In the genomic region with DNA sequence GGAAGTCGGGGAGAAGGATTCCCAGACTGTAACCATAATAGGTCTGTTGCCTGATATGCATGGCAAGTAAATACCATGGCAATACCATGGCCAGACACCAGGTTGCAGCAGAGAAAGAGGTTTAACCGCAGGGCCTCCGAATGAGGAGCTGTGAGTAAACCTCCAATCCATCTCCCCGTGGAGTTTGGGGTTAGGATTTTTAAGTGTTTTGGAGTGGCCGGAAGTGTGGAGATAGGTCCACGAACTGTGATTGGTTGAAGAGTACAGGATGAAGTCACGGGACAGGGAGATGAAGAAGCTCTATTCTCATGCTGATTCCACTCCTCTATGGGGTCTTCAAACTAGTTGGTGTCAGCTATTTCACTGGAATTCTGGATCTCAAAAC, we compare ENCODE assay signal across 8 cellular contexts.
DNase-seq lines count a peak whose midpoint lies in the region; TF ChIP-seq lines count a peak whose summit lies in the region.

No MANE protein-coding gene starts in this region.

- H3K4me1 ChIP-seq in ascending aorta, result no peaks in the 10 kb centered on the region
- H3K4me1 ChIP-seq in sigmoid colon, result no peaks in the 10 kb centered on the region

- no peak for TF ChIP-seq EP300 in sigmoid colon (IDR thresholded peaks at IDR 0.05)

- H3K27ac ChIP-seq in ascending aorta (no peak overlapping the region), sigmoid colon (peak overlapping the region in 2 of 4 donors; percentile 31 to 43)

- H3K36me3 ChIP-seq in ascending aorta (no peaks in the 10 kb centered on the region), sigmoid colon (no peaks in the 10 kb centered on the region)

- peak; percentile 35 for DNase-seq in SIG-M5 treated with dmso at 0.1 percent for 504 hours (lab: John Stamatoyannopoulos, UW; ENCODE audit: unreplicated experiment)
- no peak for DNase-seq in SIG-M5 (lab: John Stamatoyannopoulos, UW)
- peak; percentile 2 for DNase-seq in HCEC 1CT
- DNase-seq in SHP77 (lab: John Stamatoyannopoulos, UW), result peak; percentile 47 to 58
- peak in 1 of 2 donors; percentile 87 for DNase-seq in ascending aorta (ENCODE audit: low spot score in 2 of 2)
- DNase-seq in hepatic stellate cell (ENCODE audit: low spot score), result peak; percentile 11
- peak; percentile 89 for DNase-seq in sigmoid colon

- no peaks in the 10 kb centered on the region for H3K9me3 ChIP-seq in ascending aorta
- H3K9me3 ChIP-seq in sigmoid colon, result no peaks in the 10 kb centered on the region

- no peaks in the 10 kb centered on the region for H3K27me3 ChIP-seq in ascending aorta
- H3K27me3 ChIP-seq in sigmoid colon, result no peaks in the 10 kb centered on the region

- intact Hi-C loops in ascending aorta (cut with DNase I) (loop anchor here (1.0 to 10.0 kb wide), 2 partner anchors 163 to 194 kb away; no protein-coding TSS in a partner anchor), sigmoid colon (cut with DNase I) (loop anchor here (1.0 to 10.0 kb wide), 4 partner anchors 96 to 427 kb away; no protein-coding TSS in a partner anchor)

- WGBS in sigmoid colon, 2 donors, result 3 to 10% methylated on average over 7 of the region's 7 CpGs

- peak; percentile 82 for TF ChIP-seq CTCF in LNCAP (IDR thresholded peaks at IDR 0.05)
- TF ChIP-seq CTCF in ascending aorta (IDR thresholded peaks at IDR 0.05), result peak; percentile 63 to 85 (median 76)
- peak; percentile 71 to 89 (median 85) for TF ChIP-seq CTCF in sigmoid colon (IDR thresholded peaks at IDR 0.05)

- no peak overlapping the region for H3K4me3 ChIP-seq in ascending aorta
- H3K4me3 ChIP-seq in sigmoid colon, result no peak overlapping the region

- TF ChIP-seq POLR2A in sigmoid colon (IDR thresholded peaks at IDR 0.05), result no peak
